Comparison of ENCODE assay signal across 16 cellular contexts in genomic region chr6:89139509-89140346, GRCh38. TPM values are rescaled to one million over a fixed set of nuclear protein-coding genes. Genes with fewer than 3 reads are reported as not detected.
DNase-seq lines count a peak whose midpoint lies in the region; ATAC-seq, FAIRE-seq and TF ChIP-seq lines count a peak whose summit lies in the region.
"Had no signal": no experiment of that assay in that cellular context is flagged by ENCODE, and none has a peak within 500 bp of the region (broad histone marks: within the 10 kb centered on the region; RNA-seq: fewer than 3 reads in every experiment).

No MANE protein-coding gene starts in this region.

- peaks cover 9% of the 10 kb centered on the region for H3K4me1 ChIP-seq in hepatocyte (ENCODE audit: insufficient read depth)
- H3K4me1 ChIP-seq in small intestine (ENCODE audit: control insufficient read depth in 2 of 2, insufficient read depth in 1 of 2, low read depth in 1 of 2, low read length in 1 of 2) = peaks cover 2 to 6% of the 10 kb centered on the region in 2 donors
- H3K4me1 ChIP-seq in SK-N-SH (ENCODE audit: control insufficient read depth in 1 of 2, insufficient read depth in 2 of 2, low read depth in 1 of 2, low read length in 1 of 2) = peaks cover 0 to 10% of the 10 kb centered on the region in 2 experiments; a peak in 3 of 4 replicates

- H3K27me3 ChIP-seq in hepatocyte (no peaks in the 10 kb centered on the region), small intestine (ENCODE audit: control insufficient read depth in 2 of 2, insufficient read depth in 2 of 2, low read length in 2 of 2) (no peaks in the 10 kb centered on the region), SK-N-SH (ENCODE audit: insufficient read depth) (no peaks in the 10 kb centered on the region)
- H3K27me3 ChIP-seq: neutrophil, spleen had no signal

- ATAC-seq in HG02623 (IDR thresholded peaks at IDR 0.05; ENCODE audit: unreplicated experiment) = no peak
- ATAC-seq: activated CD8-positive, alpha-beta memory T cell treated with anti-CD3 and anti-CD28 coated beads, Interleukin-2, amount 10 ng/mL, durations not matched to agents 7 days and 5 days had no signal

- no peak overlapping the region for H2AFZ ChIP-seq in hepatocyte
- H2AFZ ChIP-seq in SK-N-SH (ENCODE audit: low read depth) = no peak overlapping the region

- no peak for TF ChIP-seq EP300 in SK-N-SH (IDR thresholded peaks at IDR 0.05; ENCODE audit: borderline replicate concordance in 1 of 2, low read depth in 1 of 2, low read length in 1 of 2)

- H3K9me3 ChIP-seq in hepatocyte (ENCODE audit: low read depth) (no peaks in the 10 kb centered on the region), small intestine (ENCODE audit: control insufficient read depth, low read depth) (no peaks in the 10 kb centered on the region), SK-N-SH (no peaks in the 10 kb centered on the region)
- H3K9me3 ChIP-seq: neutrophil, spleen had no signal

- no peak overlapping the region for H3K4me3 ChIP-seq in hepatocyte
- H3K4me3 ChIP-seq in small intestine (ENCODE audit: low read depth in 1 of 2, low read length in 2 of 2) = no peak overlapping the region
- H3K4me3 ChIP-seq in SK-N-SH (ENCODE audit: low read depth in 2 of 2, low read length in 1 of 2) = no peak overlapping the region
- H3K4me3 ChIP-seq: spleen had no signal

- no peaks in the 10 kb centered on the region for H3K9me2 ChIP-seq in hepatocyte (replicated peaks; ENCODE audit: insufficient read depth)
- no peaks in the 10 kb centered on the region for H3K9me2 ChIP-seq in SK-N-SH

- H3K36me3 ChIP-seq in hepatocyte (replicated peaks; ENCODE audit: insufficient read depth, low read depth) (no peaks in the 10 kb centered on the region), small intestine (ENCODE audit: control insufficient read depth in 2 of 2, insufficient read depth in 2 of 2, low read length in 2 of 2) (no peaks in the 10 kb centered on the region), SK-N-SH (replicated peaks in 1 of 2; ENCODE audit: control insufficient read depth in 1 of 2, insufficient read depth in 2 of 2, low read length in 1 of 2) (no peaks in the 10 kb centered on the region)
- H3K36me3 ChIP-seq: neutrophil, spleen had no signal

- no peaks in the 10 kb centered on the region for H4K20me1 ChIP-seq in hepatocyte (ENCODE audit: insufficient read depth, poor library complexity, severe bottlenecking)
- H4K20me1 ChIP-seq in SK-N-SH (ENCODE audit: insufficient read depth) = no peaks in the 10 kb centered on the region

- DNase-seq in H4 (ENCODE audit: low spot score) (peak; percentile 9), RWPE1 (ENCODE audit: low spot score) (peak; percentile 18), hepatocyte (ENCODE audit: low spot score) (peak; percentile 34), small intestine (peak; percentile 33), SK-N-SH (no peak), cerebellar cortex (ENCODE audit: low spot score) (no peak)
- DNase-seq: activated CD4-positive, CD25-positive, alpha-beta regulatory T cell; activated CD8-positive, alpha-beta memory T cell treated with anti-CD3 and anti-CD28 coated beads, Interleukin-2, amount 10 ng/mL, durations not matched to agents 7 days and 5 days; activated naive CD4-positive, alpha-beta T cell treated with anti-CD3 and anti-CD28 coated beads, Interleukin-2, amount 10 ng/mL, durations not matched to agents 7 days and 5 days; effector CD8-positive, alpha-beta T cell; KG1; mesendoderm; spleen had no signal

- CTCF ChIA-PET in RWPE1 (lab: Yijun Ruan, JAX) = interaction anchor here (0.7 kb wide), 1 partner anchor 167 kb away, joined by 4 read pairs; no protein-coding TSS in a partner anchor
- CTCF ChIA-PET in SK-N-SH (lab: Yijun Ruan, JAX) = interaction anchor here (0.9 to 2.6 kb wide), 5 partner anchors 16 to 232 kb away, joined by 3 to 8 read pairs (median 5); no protein-coding TSS in a partner anchor

- peaks cover 3% of the 10 kb centered on the region for H3F3A ChIP-seq in SK-N-SH (replicated peaks; ENCODE audit: insufficient read depth)

- H3K9ac ChIP-seq in SK-N-SH = no peak overlapping the region

- no peak for TF ChIP-seq RAD21 in SK-N-SH (IDR thresholded peaks at IDR 0.05; ENCODE audit: low read length)

- H3K79me2 ChIP-seq in hepatocyte (no peaks in the 10 kb centered on the region), SK-N-SH (ENCODE audit: insufficient read depth) (no peaks in the 10 kb centered on the region)

- FAIRE-seq in small intestine (lab: Jason Lieb, UNC) = no peak

- H3K4me2 ChIP-seq in hepatocyte (peak overlapping the region; percentile 52), SK-N-SH (no peak overlapping the region)

- no peak for TF ChIP-seq CTCF in RWPE1 (conservative IDR thresholded peaks at IDR 0.05; ENCODE audit: low read depth)
- TF ChIP-seq CTCF in hepatocyte (IDR thresholded peaks at IDR 0.05; ENCODE audit: poor library complexity) = no peak
- no peak for TF ChIP-seq CTCF in SK-N-SH (IDR thresholded peaks at IDR 0.05)

- POLR2A ChIA-PET in RWPE1 (lab: Yijun Ruan, JAX; ENCODE audit: low non-redundant PET) (no interaction called here), SK-N-SH (lab: Yijun Ruan, JAX) (no interaction called here)

- 18% methylated on average over 5 of the region's 5 CpGs for WGBS in hepatocyte (ENCODE audit: low lambda C conversion rate, missing lambda C conversion rate)
- 26 to 60% (median 43%) methylated on average over 5 of the region's 5 CpGs for WGBS in small intestine, 3 donors
- 74% methylated on average over 5 of the region's 5 CpGs for WGBS in SK-N-SH (ENCODE audit: low lambda C conversion rate)

- no peak overlapping the region for H3K27ac ChIP-seq in RWPE1
- peak overlapping the region; percentile 60 for H3K27ac ChIP-seq in hepatocyte
- no peak overlapping the region for H3K27ac ChIP-seq in small intestine (ENCODE audit: low read depth in 1 of 2, low read length in 1 of 2)
- H3K27ac ChIP-seq in SK-N-SH (ENCODE audit: low read depth in 2 of 2, low read length in 1 of 2) = no peak overlapping the region
- H3K27ac ChIP-seq: C4-2B, neutrophil, spleen had no signal

TF ChIP-seq in SK-N-SH, 30 proteins besides CTCF, POLR2A, EP300 and RAD21 (continues in another document):
- TF ChIP-seq POLR2AphosphoS5 (IDR thresholded peaks at IDR 0.05; ENCODE audit: low read depth, low read length) (no peak), FOXM1 (IDR thresholded peaks at IDR 0.05; ENCODE audit: low read depth) (no peak), MAX (IDR thresholded peaks at IDR 0.05; ENCODE audit: low read depth) (no peak), TCF12 (IDR thresholded peaks at IDR 0.05) (no peak)
- TF ChIP-seq, protein P1, sequence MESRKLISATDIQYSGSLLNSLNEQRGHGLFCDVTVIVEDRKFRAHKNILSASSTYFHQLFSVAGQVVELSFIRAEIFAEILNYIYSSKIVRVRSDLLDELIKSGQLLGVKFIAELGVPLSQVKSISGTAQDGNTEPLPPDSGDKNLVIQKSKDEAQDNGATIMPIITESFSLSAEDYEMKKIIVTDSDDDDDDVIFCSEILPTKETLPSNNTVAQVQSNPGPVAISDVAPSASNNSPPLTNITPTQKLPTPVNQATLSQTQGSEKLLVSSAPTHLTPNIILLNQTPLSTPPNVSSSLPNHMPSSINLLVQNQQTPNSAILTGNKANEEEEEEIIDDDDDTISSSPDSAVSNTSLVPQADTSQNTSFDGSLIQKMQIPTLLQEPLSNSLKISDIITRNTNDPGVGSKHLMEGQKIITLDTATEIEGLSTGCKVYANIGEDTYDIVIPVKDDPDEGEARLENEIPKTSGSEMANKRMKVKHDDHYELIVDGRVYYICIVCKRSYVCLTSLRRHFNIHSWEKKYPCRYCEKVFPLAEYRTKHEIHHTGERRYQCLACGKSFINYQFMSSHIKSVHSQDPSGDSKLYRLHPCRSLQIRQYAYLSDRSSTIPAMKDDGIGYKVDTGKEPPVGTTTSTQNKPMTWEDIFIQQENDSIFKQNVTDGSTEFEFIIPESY (IDR thresholded peaks at IDR 0.05; ENCODE audit: borderline replicate concordance, low read depth) = no peak

RNA-seq across cellular contexts. Expression of gene PM20D2, which starts 6.1 kb away (rescaled TPM):
- total RNA-seq in H4 (2014; rRNA removed; shearing (Covaris generic)) = 4.7 and 4.9 TPM in 2 replicates
- total RNA-seq in hepatocyte = 20.8 and 25.3 TPM in 2 replicates
- 8.7 and 9.5 TPM in 2 replicates for polyA plus RNA-seq in hepatocyte
- polyA plus RNA-seq in small intestine = 10 to 100 TPM in 1 of 3 donors, 1 to 10 TPM in 2; 2.4 to 10.4 (median 4.7) TPM
- 6.2 and 8.4 TPM in 2 replicates for polyA plus RNA-seq in SK-N-SH (2012; rRNA removed)
- polyA plus RNA-seq in SK-N-SH (2012; cell fraction: cytosol; rRNA removed) = 9.4 and 9.6 TPM in 2 replicates
- polyA plus RNA-seq in SK-N-SH (2012; cell fraction: nucleus; rRNA removed) = 5.0 and 8.0 TPM in 2 replicates

RNA-seq across cellular contexts. Expression of gene SRSF12, which starts 21.9 kb away (rescaled TPM):
- total RNA-seq in H4 (2014; rRNA removed; shearing (Covaris generic)) = not detected in 2 replicates
- total RNA-seq in hepatocyte = 5.7 and 7.3 TPM in 2 replicates
- polyA plus RNA-seq in hepatocyte (5.6 and 7.6 TPM in 2 replicates), small intestine (under 1 TPM in 1 of 3 donors, not detected in 2; 0.15 TPM), SK-N-SH (2012; rRNA removed) (1.1 TPM in 2 replicates)
- polyA plus RNA-seq in SK-N-SH (2012; cell fraction: cytosol; rRNA removed) = 1.4 and 1.7 TPM in 2 replicates
- 0.56 and 1.1 TPM in 2 replicates for polyA plus RNA-seq in SK-N-SH (2012; cell fraction: nucleus; rRNA removed)
- total RNA-seq: activated CD8-positive, alpha-beta memory T cell treated with anti-CD3 and anti-CD28 coated beads, Interleukin-2, amount 10 ng/mL, durations not matched to agents 7 days and 5 days had no signal

RNA-seq across cellular contexts. Expression of gene PNRC1, which starts 59.2 kb away (rescaled TPM):
- total RNA-seq in H4 (2014; rRNA removed; shearing (Covaris generic)) = 22.7 and 24.3 TPM in 2 replicates
- 159 and 181 TPM in 2 replicates for total RNA-seq in hepatocyte
- polyA plus RNA-seq in hepatocyte (226 and 234 TPM in 2 replicates), small intestine (10 to 100 TPM; 30.2 to 37.2 (median 32.4) TPM), SK-N-SH (2012; rRNA removed) (6.7 and 7.8 TPM in 2 replicates)
- polyA plus RNA-seq in SK-N-SH (2012; cell fraction: cytosol; rRNA removed) = 9.5 and 14.6 TPM in 2 replicates
- polyA plus RNA-seq in SK-N-SH (2012; cell fraction: nucleus; rRNA removed) = 9.7 and 13.5 TPM in 2 replicates

Comparison
In these comparisons a context has a peak if more than half of its experiments do, and no peak if none do; other contexts are left out.
1. DNase-seq: peak in H4 (single experiment), RWPE1 (single experiment), hepatocyte (single experiment) and small intestine (single experiment); none in SK-N-SH (single experiment) and cerebellar cortex (single experiment).